Comparison of ENCODE assay signal across 11 cellular contexts in the genomic region with DNA sequence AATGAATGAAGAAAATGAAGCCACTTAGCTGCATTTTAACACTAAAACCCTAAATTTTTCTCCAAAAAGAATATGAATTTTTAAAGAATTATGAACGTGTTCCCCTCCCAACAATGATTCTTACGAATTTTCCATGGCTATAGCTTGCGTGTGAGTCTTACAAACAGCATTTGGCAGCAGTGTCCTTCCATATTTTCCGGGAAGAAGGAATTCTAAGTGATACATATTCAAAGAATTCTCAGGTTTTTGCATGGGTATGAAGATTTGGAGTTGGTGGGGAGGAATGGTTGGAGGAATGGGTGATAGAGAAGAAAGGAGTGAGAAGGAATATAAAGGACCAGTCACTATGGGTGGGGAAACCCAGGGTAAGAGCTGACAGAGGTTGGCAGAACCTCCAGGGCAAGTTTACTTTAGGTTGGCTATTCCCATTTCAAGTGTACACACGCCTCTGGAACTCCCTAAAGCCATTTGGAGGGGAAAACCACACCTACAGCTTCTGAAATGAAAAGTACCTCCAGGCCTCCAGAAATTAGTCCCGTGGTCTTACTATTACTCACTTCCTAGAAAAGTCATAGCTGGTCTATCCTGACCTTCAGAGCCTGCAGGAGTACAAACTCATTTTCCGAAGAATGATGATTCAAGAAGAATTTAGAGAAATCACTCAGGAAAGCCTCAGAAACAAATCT.
DNase-seq lines count a peak whose midpoint lies in the region; ATAC-seq and TF ChIP-seq lines count a peak whose summit lies in the region.
"Had no signal": no experiment of that assay in that cellular context is flagged by ENCODE, and none has a peak within 500 bp of the region (broad histone marks: within the 10 kb centered on the region; RNA-seq: fewer than 3 reads in every experiment).

No MANE protein-coding gene starts in this region.

- peaks cover 26% of the 10 kb centered on the region for H3K36me3 Mint-ChIP-seq in HFFc6 (ENCODE audit: low read depth)
- H3K36me3 Mint-ChIP-seq in T-helper 17 cell (ENCODE audit: low read depth), result no peaks in the 10 kb centered on the region

- H3K4me1 Mint-ChIP-seq in HFFc6 (ENCODE audit: low read depth) (peaks cover 66% of the 10 kb centered on the region), T-helper 17 cell (no peaks in the 10 kb centered on the region)

- peak; percentile 17 for DNase-seq in COLO829 (ENCODE audit: low spot score)
- DNase-seq in HFFc6, result peak; percentile 76
- peak; percentile 51 for DNase-seq in amniotic epithelial cell (ENCODE audit: low read depth)
- DNase-seq in myocyte (ENCODE audit: low read depth), result peak; percentile 27
- DNase-seq in T-helper 17 cell, result no peak
- no peak for DNase-seq in DMS153 (lab: John Stamatoyannopoulos, UW)
- no peak for DNase-seq in substantia nigra (lab: John Stamatoyannopoulos, UW)
- DNase-seq in HUDEP-2 (lab: John Stamatoyannopoulos, UW; ENCODE audit: unreplicated experiment in 76 of 76), result no peak
- DNase-seq: H7 had no signal

- no peak for TF ChIP-seq CTCF in HFFc6 (IDR thresholded peaks at IDR 0.05)

- H3K9me3 Mint-ChIP-seq in HFFc6, result peaks cover 9% of the 10 kb centered on the region

- H3K27ac Mint-ChIP-seq in HFFc6 (peak overlapping the region; percentile 96), T-helper 17 cell (no peak overlapping the region)

- no peak for ATAC-seq in T-helper 17 cell
- ATAC-seq: gastroesophageal sphincter had no signal

- peak overlapping the region; percentile 59 for H3K4me3 Mint-ChIP-seq in HFFc6
- no peak overlapping the region for H3K4me3 Mint-ChIP-seq in T-helper 17 cell

- H3K27ac ChIP-seq in substantia nigra (ENCODE audit: low read depth, low read length, poor library complexity, severe bottlenecking), result no peak overlapping the region
- H3K27ac ChIP-seq: neutrophil had no signal

- H3K27me3 Mint-ChIP-seq in HFFc6 (ENCODE audit: insufficient read depth) (no peaks in the 10 kb centered on the region; the same call in 1 of the 2 replicates), T-helper 17 cell (no peaks in the 10 kb centered on the region)

- no peaks in the 10 kb centered on the region for H3K9me3 ChIP-seq in T-helper 17 cell (ENCODE audit: control insufficient read depth, low read length, poor library complexity, severe bottlenecking)
- H3K9me3 ChIP-seq: neutrophil had no signal

Comparison
In these comparisons a context has a peak if more than half of its experiments do, and no peak if none do; other contexts are left out.
1. DNase-seq: peak in COLO829 (single experiment), HFFc6 (single experiment), amniotic epithelial cell (single experiment) and myocyte (single experiment); none in T-helper 17 cell (0 of 3), DMS153 (single experiment), substantia nigra (0 of 49) and HUDEP-2 (0 of 76).